In the genomic region with DNA sequence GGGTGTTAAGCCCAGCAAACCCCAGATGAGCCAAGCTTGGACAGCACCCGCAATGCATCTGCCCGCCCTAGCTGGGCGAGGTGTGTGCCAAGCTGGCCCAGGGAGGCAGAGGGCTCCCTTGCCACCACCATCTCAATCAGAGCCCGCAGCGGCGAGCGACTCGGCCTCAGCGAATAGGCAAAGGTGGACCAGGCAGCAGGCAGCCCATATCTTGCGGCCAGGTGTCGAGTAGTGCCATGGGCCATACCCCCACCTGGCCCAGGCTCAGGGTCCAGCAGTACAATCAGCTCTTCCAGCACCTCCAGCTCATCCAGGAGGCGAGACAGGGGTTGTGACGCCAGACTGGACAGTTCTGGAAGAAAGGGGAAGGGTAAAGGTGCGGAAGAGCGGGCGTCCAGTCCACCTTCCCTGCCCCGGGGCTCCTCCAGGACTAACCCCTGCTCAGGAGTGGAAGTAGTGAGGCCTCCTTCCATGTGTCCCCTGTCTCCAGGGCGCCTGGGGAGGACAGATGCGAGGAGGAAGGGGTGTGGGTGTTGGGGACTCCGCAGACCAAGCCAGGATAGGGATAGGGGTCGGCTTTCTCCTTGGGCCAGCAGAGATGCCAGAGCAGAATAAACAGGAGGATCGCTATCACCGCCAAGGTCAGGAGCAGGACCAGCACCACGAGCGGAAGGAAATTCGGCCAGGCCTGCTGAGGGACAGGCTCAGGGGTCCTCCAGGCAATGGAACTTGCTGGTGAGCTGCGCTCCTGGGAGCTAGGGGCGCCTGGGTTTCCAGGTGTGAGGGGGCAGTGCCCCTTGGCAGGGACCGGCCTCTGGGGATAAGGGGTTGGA, we compare ENCODE assay signal across 8 cellular contexts. TPM values are rescaled to one million over a fixed set of nuclear protein-coding genes. Genes with fewer than 3 reads are reported as not detected.
A peak's percentile ranks its signal among the peaks of the same experiment; 100 is the strongest.
DNase-seq lines count a peak whose midpoint lies in the region; ATAC-seq and TF ChIP-seq lines count a peak whose summit lies in the region.

No MANE protein-coding gene starts in this region.

- H3K27ac ChIP-seq in suprapubic skin: peak overlapping the region; percentile 79

- H3K36me3 ChIP-seq in kidney epithelial cell (ENCODE audit: control insufficient read depth, insufficient read depth, low read length) (no peaks in the 10 kb centered on the region), suprapubic skin (peaks cover 43% of the 10 kb centered on the region)

- TF ChIP-seq CTCF in kidney epithelial cell (IDR thresholded peaks at IDR 0.05; ENCODE audit: insufficient read depth, low read length, poor library complexity, severe bottlenecking) (no peak), suprapubic skin (IDR thresholded peaks at IDR 0.05) (no peak)

- peak overlapping the region; percentile 99 for H3K4me3 Mint-ChIP-seq in activated T-cell treated with anti-CD3 and anti-CD28 coated beads, Interleukin-2, amount 50 U/mL, for 24 hours
- peak overlapping the region; percentile 94 for H3K4me3 Mint-ChIP-seq in activated naive CD8-positive, alpha-beta T cell

- DNase-seq in activated T-cell treated with anti-CD3 and anti-CD28 coated beads, Interleukin-2, amount 50 U/mL, for 24 hours: no peak
- no peak for DNase-seq in activated T-cell treated with anti-CD3 and anti-CD28 coated beads for 4 hours
- no peak for DNase-seq in kidney epithelial cell (ENCODE audit: low read depth)
- DNase-seq in suprapubic skin (ENCODE audit: low spot score in 2 of 2): no peak
- DNase-seq in NCI-H187 (lab: John Stamatoyannopoulos, UW): no peak

- peak overlapping the region; percentile 96 for H3K27ac Mint-ChIP-seq in activated T-cell treated with anti-CD3 and anti-CD28 coated beads, Interleukin-2, amount 50 U/mL, for 24 hours
- H3K27ac Mint-ChIP-seq in activated naive CD8-positive, alpha-beta T cell: no peak overlapping the region

- peaks cover 88% of the 10 kb centered on the region for H3K36me3 Mint-ChIP-seq in activated T-cell treated with anti-CD3 and anti-CD28 coated beads, Interleukin-2, amount 50 U/mL, for 24 hours (ENCODE audit: low read depth)
- H3K36me3 Mint-ChIP-seq in activated naive CD8-positive, alpha-beta T cell: peaks cover 5% of the 10 kb centered on the region

- 78% methylated on average over 16 of the region's 29 CpGs for WGBS in suprapubic skin

- H3K27me3 ChIP-seq in kidney epithelial cell (ENCODE audit: control insufficient read depth, insufficient read depth, low read length): no peaks in the 10 kb centered on the region
- no peaks in the 10 kb centered on the region for H3K27me3 ChIP-seq in suprapubic skin

- peaks cover 54% of the 10 kb centered on the region for H3K4me1 Mint-ChIP-seq in activated T-cell treated with anti-CD3 and anti-CD28 coated beads, Interleukin-2, amount 50 U/mL, for 24 hours (ENCODE audit: low read depth)
- H3K4me1 Mint-ChIP-seq in activated naive CD8-positive, alpha-beta T cell (ENCODE audit: low read depth): peaks cover 42% of the 10 kb centered on the region

- H3K4me3 ChIP-seq in kidney epithelial cell (ENCODE audit: low read depth, low read length) (peak overlapping the region; percentile 52), suprapubic skin (peak overlapping the region; percentile 69)

- no peaks in the 10 kb centered on the region for H3K9me3 ChIP-seq in suprapubic skin

- no peaks in the 10 kb centered on the region for H3K27me3 Mint-ChIP-seq in activated T-cell treated with anti-CD3 and anti-CD28 coated beads, Interleukin-2, amount 50 U/mL, for 24 hours
- no peaks in the 10 kb centered on the region for H3K27me3 Mint-ChIP-seq in activated naive CD8-positive, alpha-beta T cell

- peaks cover 25% of the 10 kb centered on the region for H3K4me1 ChIP-seq in suprapubic skin

- no peak for ATAC-seq in HG03097 (IDR thresholded peaks at IDR 0.05; ENCODE audit: low FRiP score, unreplicated experiment)
- no peak for ATAC-seq in HG02610 (IDR thresholded peaks at IDR 0.05; ENCODE audit: unreplicated experiment)

- TF ChIP-seq POLR2A in suprapubic skin (IDR thresholded peaks at IDR 0.05): no peak

- no peak for TF ChIP-seq EP300 in suprapubic skin (IDR thresholded peaks at IDR 0.05)

- H3K9me3 Mint-ChIP-seq in activated T-cell treated with anti-CD3 and anti-CD28 coated beads, Interleukin-2, amount 50 U/mL, for 24 hours: no peaks in the 10 kb centered on the region
- H3K9me3 Mint-ChIP-seq in activated naive CD8-positive, alpha-beta T cell (ENCODE audit: low read depth): no peaks in the 10 kb centered on the region

RNA-seq across cellular contexts. Expression of gene IGFLR1, which starts 2.8 kb away (rescaled TPM):
- total RNA-seq in kidney epithelial cell (1.9 and 8.8 TPM in 2 replicates), suprapubic skin (1 to 10 TPM; 3.3 to 8.5 (median 6.9) TPM)

RNA-seq across cellular contexts. Expression of gene U2AF1L4, which starts 5.7 kb away (rescaled TPM):
- total RNA-seq in kidney epithelial cell (15.5 and 17.6 TPM in 2 replicates), suprapubic skin (10 to 100 TPM; 18.8 to 45.5 (median 21.9) TPM)

RNA-seq across cellular contexts. Expression of gene PSENEN, which starts 6.0 kb away (rescaled TPM):
- total RNA-seq in kidney epithelial cell (46.8 and 59.7 TPM in 2 replicates), suprapubic skin (10 to 100 TPM; 27.1 to 57.2 (median 42.4) TPM)

RNA-seq across cellular contexts. Expression of gene LIN37, which starts 8.9 kb away (rescaled TPM):
- total RNA-seq in kidney epithelial cell (15.1 and 22.0 TPM in 2 replicates), suprapubic skin (10 to 100 TPM; 11.0 to 21.5 (median 20.0) TPM)

RNA-seq across cellular contexts. Expression of gene HSPB6, which starts 17.3 kb away (rescaled TPM):
- total RNA-seq in kidney epithelial cell (0.17 and 0.82 TPM in 2 replicates), suprapubic skin (10 to 100 TPM in 1 of 4 donors, 1 to 10 TPM in 3; 4.1 to 13.4 (median 5.5) TPM)
